In the genomic region with DNA sequence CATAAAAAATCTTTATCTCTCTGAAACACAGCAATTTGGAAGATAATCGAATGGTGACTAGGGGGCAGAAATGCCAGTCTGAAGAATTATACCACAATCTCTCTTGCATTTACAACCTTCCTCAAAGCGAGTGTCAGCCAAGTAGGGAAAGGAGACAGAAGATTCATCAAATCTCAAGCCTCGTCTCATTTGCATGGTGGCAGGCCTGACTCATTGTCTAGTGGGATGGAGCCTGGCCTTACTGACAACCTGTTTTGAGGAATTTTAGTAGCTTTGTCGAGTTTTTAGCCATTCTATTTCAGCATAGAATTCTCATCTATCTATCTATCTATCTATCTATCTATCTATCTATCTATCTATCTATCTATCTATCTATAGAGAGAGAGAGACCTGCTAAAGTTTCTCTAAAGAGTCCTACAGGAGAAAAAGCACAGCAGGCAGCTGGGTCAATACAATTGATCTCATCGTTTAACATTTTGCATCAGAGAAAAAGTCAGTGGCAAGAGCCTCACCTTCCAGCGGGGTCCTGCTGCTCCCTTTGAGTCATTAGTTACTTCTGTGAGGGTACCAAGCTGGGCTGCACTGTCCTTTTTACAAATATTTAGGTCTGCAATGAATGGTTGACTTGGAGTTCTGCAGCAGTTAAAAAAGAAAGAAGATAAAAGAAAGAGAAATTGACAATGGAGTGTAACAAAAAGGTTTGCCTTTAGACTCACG, we compare ENCODE assay signal across 22 cellular contexts.
"Had no signal": no experiment of that assay in that cellular context is flagged by ENCODE, and none has a peak within 500 bp of the region (broad histone marks: within the 10 kb centered on the region; RNA-seq: fewer than 3 reads in every experiment).

No MANE protein-coding gene starts in this region.

- H3K36me3 Mint-ChIP-seq: stimulated activated memory B cell treated with anti-CD40 and anti-IgM and Interleukin-4, amounts not matched to agents 10 μg/mL and 1 μg/mL and 100 μg/mL, for 72 hours had no signal

- H3K4me1 ChIP-seq: heart right ventricle, left ventricle myocardium inferior, spleen, tibial artery, upper lobe of left lung, vagina had no signal

- H3K4me1 Mint-ChIP-seq: naive thymus-derived CD4-positive, alpha-beta T cell; stimulated activated memory B cell treated with anti-CD40 and anti-IgM and Interleukin-4, amounts not matched to agents 10 μg/mL and 1 μg/mL and 100 μg/mL, for 72 hours had no signal

- H3K27me3 ChIP-seq: heart right ventricle, neutrophil, spleen, tibial artery, upper lobe of left lung, vagina had no signal

- H3K27ac ChIP-seq: dorsolateral prefrontal cortex, heart right ventricle, left ventricle myocardium inferior, neutrophil, spleen, tibial artery, upper lobe of left lung, vagina had no signal

- H3K9me3 ChIP-seq: neutrophil, vagina had no signal

- H3K27ac Mint-ChIP-seq: naive thymus-derived CD4-positive, alpha-beta T cell; nephron progenitor cell; stimulated activated memory B cell treated with anti-CD40 and anti-IgM and Interleukin-4, amounts not matched to agents 10 μg/mL and 1 μg/mL and 100 μg/mL, for 72 hours; stimulated activated naive CD8-positive, alpha-beta T cell treated with anti-CD3 and anti-CD28 coated beads, Interleukin-15, Interleukin-2, amounts not matched to agents 100 ng/mL and 50 ng/mL, for 24 hours had no signal

- H3K36me3 ChIP-seq: heart right ventricle, left ventricle myocardium inferior, neutrophil, spleen, tibial artery, upper lobe of left lung, vagina had no signal

- H3K4me3 ChIP-seq: dorsolateral prefrontal cortex, heart right ventricle, left ventricle myocardium inferior, lung, spleen, tibial artery, upper lobe of left lung, vagina had no signal

- ATAC-seq: heart right ventricle; left cardiac atrium; naive thymus-derived CD4-positive, alpha-beta T cell; sciatic nerve; stimulated activated memory B cell treated with anti-CD40 and anti-IgM and Interleukin-4, amounts not matched to agents 10 μg/mL and 1 μg/mL and 100 μg/mL, for 72 hours had no signal

- H3K4me3 Mint-ChIP-seq: naive thymus-derived CD4-positive, alpha-beta T cell; nephron progenitor cell; stimulated activated memory B cell treated with anti-CD40 and anti-IgM and Interleukin-4, amounts not matched to agents 10 μg/mL and 1 μg/mL and 100 μg/mL, for 72 hours; stimulated activated naive CD8-positive, alpha-beta T cell treated with anti-CD3 and anti-CD28 coated beads, Interleukin-15, Interleukin-2, amounts not matched to agents 100 ng/mL and 50 ng/mL, for 24 hours had no signal

- H3K27me3 Mint-ChIP-seq: naive thymus-derived CD4-positive, alpha-beta T cell; stimulated activated memory B cell treated with anti-CD40 and anti-IgM and Interleukin-4, amounts not matched to agents 10 μg/mL and 1 μg/mL and 100 μg/mL, for 72 hours; stimulated activated naive CD8-positive, alpha-beta T cell treated with anti-CD3 and anti-CD28 coated beads, Interleukin-15, Interleukin-2, amounts not matched to agents 100 ng/mL and 50 ng/mL, for 24 hours had no signal

- DNase-seq: cortex of kidney; dorsolateral prefrontal cortex; effector CD8-positive, alpha-beta T cell; heart right ventricle; hypothalamus; kidney; left cardiac atrium; left ventricle myocardium inferior; naive thymus-derived CD4-positive, alpha-beta T cell; nephron progenitor cell; spleen; stimulated activated CD4-positive, alpha-beta T cell treated with anti-CD3 and anti-CD28 coated beads, Interleukin-15, amount 100 ng/mL, for 24 hours; stimulated activated CD4-positive, alpha-beta T cell treated with anti-CD3 and anti-CD28 coated beads, Interleukin-1b, Interleukin-23, amount 100 ng/mL, for 48 hours; stimulated activated CD4-positive, alpha-beta T cell treated with anti-CD3 and anti-CD28 coated beads, Interleukin-4, amount 100 ng/mL, for 24 hours; tibial artery; upper lobe of left lung had no signal
